In the genomic region with DNA sequence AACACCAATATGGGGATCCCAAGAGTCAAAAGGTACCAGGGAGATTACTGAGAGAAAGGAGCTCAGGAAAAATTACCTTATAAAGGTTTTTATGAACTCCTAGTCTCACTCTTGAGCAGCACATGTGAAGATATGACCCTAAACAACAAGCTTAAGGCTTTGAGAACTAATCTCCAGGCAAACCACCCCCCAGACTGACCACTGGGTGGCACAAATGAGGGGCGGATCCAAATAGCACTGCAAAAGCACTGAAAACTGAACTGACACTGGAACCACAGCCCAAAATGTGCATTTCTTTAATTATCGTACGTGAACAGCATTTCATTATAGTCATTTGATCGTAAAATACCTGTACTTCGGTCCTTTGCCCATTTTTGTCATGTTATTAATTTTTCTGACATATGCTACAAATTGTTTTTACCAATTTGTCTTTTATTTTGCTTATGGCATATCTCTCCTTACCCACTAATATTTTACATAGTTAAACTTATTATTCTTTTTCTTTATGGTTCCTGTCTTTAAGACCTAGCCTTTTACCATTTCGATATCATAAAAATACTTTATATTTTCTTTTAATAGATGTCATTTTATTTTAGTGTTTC, we compare ENCODE assay signal across 8 cellular contexts. TPM values are rescaled to one million over a fixed set of nuclear protein-coding genes. Genes with fewer than 3 reads are reported as not detected.
DNase-seq lines count a peak whose midpoint lies in the region; ATAC-seq and TF ChIP-seq lines count a peak whose summit lies in the region.

No MANE protein-coding gene starts in this region.

- H3K23ac ChIP-seq in trophoblast cell (ENCODE audit: low read length), result no peak overlapping the region

- peaks cover 4 to 5% of the 10 kb centered on the region in 2 experiments for H3K36me3 ChIP-seq in trophoblast cell (ENCODE audit: control insufficient read depth in 1 of 2, insufficient read depth in 2 of 2, low read length in 2 of 2)

- no peak overlapping the region for H4K91ac ChIP-seq in trophoblast cell (ENCODE audit: low read depth, low read length)

- H2AFZ ChIP-seq in trophoblast cell (ENCODE audit: insufficient read depth, low read length, poor library complexity), result no peak overlapping the region

- no peak overlapping the region for H2BK5ac ChIP-seq in trophoblast cell (ENCODE audit: low read depth, low read length, poor library complexity)

- no peaks in the 10 kb centered on the region for H3K9me3 ChIP-seq in trophoblast cell (ENCODE audit: insufficient read depth, low read depth, low read length)

- no peak overlapping the region for H3K18ac ChIP-seq in trophoblast cell (ENCODE audit: low read length)

- H3K4me2 ChIP-seq in trophoblast cell (ENCODE audit: low read length), result no peak overlapping the region

- no peak overlapping the region for H3K4ac ChIP-seq in trophoblast cell (ENCODE audit: low read depth, low read length)

- no peak overlapping the region for H2BK12ac ChIP-seq in trophoblast cell (ENCODE audit: low read length)

- no peak overlapping the region for H2BK120ac ChIP-seq in trophoblast cell (ENCODE audit: insufficient read depth, low read length, poor library complexity)

- H2AK5ac ChIP-seq in trophoblast cell (ENCODE audit: low read length), result no peak overlapping the region

- H4K12ac ChIP-seq in trophoblast cell (ENCODE audit: low read depth, low read length), result no peak overlapping the region

- H3K4me1 ChIP-seq in trophoblast cell (ENCODE audit: control insufficient read depth in 1 of 2, insufficient read depth in 2 of 2, low read length in 2 of 2), result no peaks in the 10 kb centered on the region

- H3K4me3 ChIP-seq in fibroblast of mammary gland (ENCODE audit: control insufficient read depth, low read depth, low read length) (no peak overlapping the region), trophoblast cell (ENCODE audit: low read depth, low read length) (no peak overlapping the region)

- no peaks in the 10 kb centered on the region for H3K27me3 ChIP-seq in trophoblast cell (ENCODE audit: insufficient read depth, low read length)

- H3K14ac ChIP-seq in trophoblast cell (ENCODE audit: low read length), result no peak overlapping the region

- no peak overlapping the region for H4K8ac ChIP-seq in trophoblast cell (ENCODE audit: low read depth, low read length)

- no CpG with 5 or more reads among the region's 6 CpGs for WGBS in trophoblast cell (ENCODE audit: extremely low coverage, insufficient coverage, insufficient read length)

- ATAC-seq in HG02798 (IDR thresholded peaks at IDR 0.05; ENCODE audit: poor library complexity, unreplicated experiment), result no peak

- no peaks in the 10 kb centered on the region for H3K79me1 ChIP-seq in trophoblast cell (ENCODE audit: low read length)

- no peak overlapping the region for H3K27ac ChIP-seq in trophoblast cell (ENCODE audit: low read depth, low read length)

- peak; percentile 68 for DNase-seq in DMS 273 (lab: John Stamatoyannopoulos, UW; ENCODE audit: unreplicated experiment)
- DNase-seq in DMS 273 treated with DMSO at 0.1 percent for 48 hours (lab: John Stamatoyannopoulos, UW), result no peak
- DNase-seq in HK-2 (ENCODE audit: unreplicated experiment), result peak; percentile 27
- peak; percentile 1 for DNase-seq in T-helper 9 cell
- DNase-seq in fibroblast of mammary gland (ENCODE audit: low read depth), result peak; percentile 51
- peak; percentile 0 to 55 for DNase-seq in trophoblast cell
- no peak for DNase-seq in GDM1 (lab: John Stamatoyannopoulos, UW)

- no peaks in the 10 kb centered on the region for H3K79me2 ChIP-seq in trophoblast cell (ENCODE audit: control insufficient read depth, insufficient read depth, low read length, poor library complexity)

- H3K9ac ChIP-seq in trophoblast cell (ENCODE audit: low read length), result no peak overlapping the region

- TF ChIP-seq CTCF in fibroblast of mammary gland (conservative IDR thresholded peaks at IDR 0.05; ENCODE audit: control insufficient read depth, insufficient read depth, low read depth, low read length), result peak; percentile 72

RNA-seq across cellular contexts. Expression of a gene that starts 31.5 kb away (rescaled TPM):
- polyA plus RNA-seq in trophoblast cell (2013), result 48.0 and 50.0 TPM in 2 replicates

RNA-seq across cellular contexts. Expression of a gene that starts 44.5 kb away (rescaled TPM):
- 5.5 and 7.4 TPM in 2 replicates for polyA plus RNA-seq in trophoblast cell (2013)

Comparison
In these comparisons a context has a peak if more than half of its experiments do, and no peak if none do; other contexts are left out.
1. DNase-seq: peak in DMS 273 (single experiment), HK-2 (single experiment), T-helper 9 cell (single experiment), fibroblast of mammary gland (single experiment) and trophoblast cell (2 of 2); none in DMS 273 treated with DMSO at 0.1 percent for 48 hours (single experiment) and GDM1 (single experiment).